ENCODE assay signal across 8 cellular contexts in genomic region chr7:133434246-133434865, GRCh38.
A peak's percentile ranks its signal among the peaks of the same experiment; 100 is the strongest.
DNase-seq lines count a peak whose midpoint lies in the region; ATAC-seq and TF ChIP-seq lines count a peak whose summit lies in the region.

No MANE protein-coding gene starts in this region.

- ATAC-seq in heart right ventricle (peak in 1 of 8 donors; percentile 35), HG03432 (IDR thresholded peaks at IDR 0.05; ENCODE audit: unreplicated experiment) (no peak), GM21529 (IDR thresholded peaks at IDR 0.05; ENCODE audit: unreplicated experiment) (no peak), HG02678 (IDR thresholded peaks at IDR 0.05; ENCODE audit: unreplicated experiment) (no peak)

- H3K27ac ChIP-seq in heart right ventricle (no peak overlapping the region), right atrium auricular region (no peak overlapping the region), coronary artery (no peak overlapping the region)

- peaks cover 9% of the 10 kb centered on the region for H3K9me3 Mint-ChIP-seq in osteocyte (ENCODE audit: unreplicated experiment)

- peaks cover 3% of the 10 kb centered on the region for H3K36me3 Mint-ChIP-seq in osteocyte (ENCODE audit: unreplicated experiment)

- H3K9me3 ChIP-seq in heart right ventricle, result peaks cover 0 to 4% (median 0%) of the 10 kb centered on the region in 11 donors
- no peaks in the 10 kb centered on the region for H3K9me3 ChIP-seq in right atrium auricular region

- TF ChIP-seq CTCF in heart right ventricle (IDR thresholded peaks at IDR 0.05) (peak in 8 of 9 donors; percentile 20 to 62 (median 52)), right atrium auricular region (IDR thresholded peaks at IDR 0.05) (peak in 1 of 2 donors; percentile 62), coronary artery (IDR thresholded peaks at IDR 0.05) (peak; percentile 24), osteocyte (IDR thresholded peaks at IDR 0.05) (peak; percentile 70)

- peaks cover 0 to 28% (median 19%) of the 10 kb centered on the region in 9 donors for H3K4me1 ChIP-seq in heart right ventricle
- peaks cover 0 to 7% of the 10 kb centered on the region in 2 donors for H3K4me1 ChIP-seq in right atrium auricular region

- peaks cover 35% of the 10 kb centered on the region for H3K4me1 Mint-ChIP-seq in osteocyte (ENCODE audit: unreplicated experiment)

- DNase-seq in heart right ventricle (no peak), right atrium auricular region (ENCODE audit: low spot score) (no peak), NCI-H2227 (lab: John Stamatoyannopoulos, UW; ENCODE audit: unreplicated experiment) (peak; percentile 32), coronary artery (ENCODE audit: low spot score) (no peak), osteocyte (ENCODE audit: extremely low spot score, unreplicated experiment) (no peak)

- peak overlapping the region; percentile 33 for H3K27ac Mint-ChIP-seq in osteocyte (ENCODE audit: unreplicated experiment)

- no peak overlapping the region for H3K4me3 ChIP-seq in heart right ventricle
- H3K4me3 ChIP-seq in right atrium auricular region, result no peak overlapping the region
- H3K4me3 ChIP-seq in coronary artery, result no peak overlapping the region

- intact Hi-C loops in heart right ventricle (cut with DNase I), result loop anchor here in 2 of 10 donors (5.0 to 10.0 kb wide), 3 partner anchors 720 to 1117 kb away; no protein-coding TSS in a partner anchor

- no peaks in the 10 kb centered on the region for H3K36me3 ChIP-seq in heart right ventricle
- no peaks in the 10 kb centered on the region for H3K36me3 ChIP-seq in right atrium auricular region

- H3K4me3 Mint-ChIP-seq in osteocyte (ENCODE audit: unreplicated experiment), result no peak overlapping the region

- no peaks in the 10 kb centered on the region for H3K27me3 Mint-ChIP-seq in osteocyte (ENCODE audit: unreplicated experiment)

- WGBS in heart right ventricle, 2 donors, result 64 to 65% methylated on average over 3 of the region's 3 CpGs

- H3K27me3 ChIP-seq in heart right ventricle, result no peaks in the 10 kb centered on the region
- H3K27me3 ChIP-seq in right atrium auricular region, result no peaks in the 10 kb centered on the region
